ENCODE assay signal across 10 cellular contexts in genomic region chr12:45122776-45123380, GRCh38.
DNase-seq lines count a peak whose midpoint lies in the region; ATAC-seq and TF ChIP-seq lines count a peak whose summit lies in the region.
"Had no signal": no experiment of that assay in that cellular context is flagged by ENCODE, and none has a peak within 500 bp of the region (broad histone marks: within the 10 kb centered on the region; RNA-seq: fewer than 3 reads in every experiment).

No MANE protein-coding gene starts in this region.

- no peak overlapping the region for H3K27ac Mint-ChIP-seq in natural killer cell treated with Interleukin-12 subunit alpha and Interleukin-12 subunit beta and Interleukin-15 and Interleukin-18, amount 100 ng/mL, for 72 hours
- H3K27ac Mint-ChIP-seq: activated naive CD4-positive, alpha-beta T cell treated with anti-CD3 and anti-CD28 coated beads for 36 hours had no signal

- H3F3A ChIP-seq in smooth muscle cell (ENCODE audit: low read depth), result no peaks in the 10 kb centered on the region

- H3K36me3 ChIP-seq in smooth muscle cell (ENCODE audit: low read depth), result no peaks in the 10 kb centered on the region
- H3K36me3 ChIP-seq: upper lobe of left lung had no signal

- H3K27me3 ChIP-seq in smooth muscle cell (ENCODE audit: low read depth), result peaks cover 14% of the 10 kb centered on the region
- H3K27me3 ChIP-seq: upper lobe of left lung had no signal

- no peak overlapping the region for H3K27ac ChIP-seq in smooth muscle cell (ENCODE audit: low read depth)
- H3K27ac ChIP-seq: upper lobe of left lung had no signal

- H3K9me3 ChIP-seq in smooth muscle cell (replicated peaks; ENCODE audit: low read depth), result no peaks in the 10 kb centered on the region
- H3K9me3 ChIP-seq: upper lobe of left lung had no signal

- no peak overlapping the region for H2AFZ ChIP-seq in smooth muscle cell (ENCODE audit: low read depth)

- peak; percentile 45 to 49 for DNase-seq in SHP77 (lab: John Stamatoyannopoulos, UW)
- no peak for DNase-seq in SHP77 treated with DMSO at 0.1 percent for 48 hours (lab: John Stamatoyannopoulos, UW)
- DNase-seq in NCI-H774 (lab: John Stamatoyannopoulos, UW), result peak; percentile 24
- peak; percentile 6 for DNase-seq in epithelial cell of proximal tubule (ENCODE audit: low read depth)
- no peak for DNase-seq in smooth muscle cell (lab: John Stamatoyannopoulos, UW; ENCODE audit: unreplicated experiment)
- DNase-seq in NK-92 treated with Interleukin-12 subunit alpha and Interleukin-12 subunit beta, amount 100 ng/mL, for 24 hours (lab: John Stamatoyannopoulos, UW), result no peak
- no peak for DNase-seq in natural killer cell treated with Interleukin-12 subunit alpha and Interleukin-12 subunit beta and Interleukin-15 and Interleukin-18, amount 100 ng/mL, for 72 hours (ENCODE audit: low spot score)
- DNase-seq: activated naive CD4-positive, alpha-beta T cell treated with anti-CD3 and anti-CD28 coated beads for 36 hours; upper lobe of left lung had no signal

- H3K9ac ChIP-seq in smooth muscle cell (ENCODE audit: low read depth), result no peak overlapping the region

- H3K79me2 ChIP-seq in smooth muscle cell (ENCODE audit: low read depth), result no peaks in the 10 kb centered on the region

- no peaks in the 10 kb centered on the region for H3K36me3 Mint-ChIP-seq in natural killer cell treated with Interleukin-12 subunit alpha and Interleukin-12 subunit beta and Interleukin-15 and Interleukin-18, amount 100 ng/mL, for 72 hours

- no peaks in the 10 kb centered on the region for H4K20me1 ChIP-seq in smooth muscle cell (ENCODE audit: low read depth)

- no peak overlapping the region for H3K4me3 ChIP-seq in epithelial cell of proximal tubule (ENCODE audit: low read depth, low read length)
- no peak overlapping the region for H3K4me3 ChIP-seq in smooth muscle cell
- H3K4me3 ChIP-seq: upper lobe of left lung had no signal

- no peaks in the 10 kb centered on the region for H3K4me1 ChIP-seq in smooth muscle cell (ENCODE audit: low read depth)
- H3K4me1 ChIP-seq: upper lobe of left lung had no signal

- no peaks in the 10 kb centered on the region for H3K9me3 Mint-ChIP-seq in natural killer cell treated with Interleukin-12 subunit alpha and Interleukin-12 subunit beta and Interleukin-15 and Interleukin-18, amount 100 ng/mL, for 72 hours
- H3K9me3 Mint-ChIP-seq: activated naive CD4-positive, alpha-beta T cell treated with anti-CD3 and anti-CD28 coated beads for 36 hours had no signal

- H3K27me3 Mint-ChIP-seq in natural killer cell treated with Interleukin-12 subunit alpha and Interleukin-12 subunit beta and Interleukin-15 and Interleukin-18, amount 100 ng/mL, for 72 hours, result peaks cover 9 to 33% of the 10 kb centered on the region in 2 donors

- no peaks in the 10 kb centered on the region for H3K4me1 Mint-ChIP-seq in natural killer cell treated with Interleukin-12 subunit alpha and Interleukin-12 subunit beta and Interleukin-15 and Interleukin-18, amount 100 ng/mL, for 72 hours (ENCODE audit: low read depth in 2 of 2)

- 67% methylated on average over 6 of the region's 6 CpGs for WGBS in smooth muscle cell (ENCODE audit: low lambda C conversion rate)

- no peak overlapping the region for H3K4me2 ChIP-seq in smooth muscle cell

- TF ChIP-seq CTCF in epithelial cell of proximal tubule (conservative IDR thresholded peaks at IDR 0.05; ENCODE audit: low read depth, low read length), result peak; percentile 67
- TF ChIP-seq CTCF in smooth muscle cell (IDR thresholded peaks at IDR 0.05; ENCODE audit: borderline replicate concordance, insufficient read depth, poor library complexity, severe bottlenecking), result peak; percentile 38

- H3K4me3 Mint-ChIP-seq in natural killer cell treated with Interleukin-12 subunit alpha and Interleukin-12 subunit beta and Interleukin-15 and Interleukin-18, amount 100 ng/mL, for 72 hours, result no peak overlapping the region
- H3K4me3 Mint-ChIP-seq: activated naive CD4-positive, alpha-beta T cell treated with anti-CD3 and anti-CD28 coated beads for 36 hours had no signal

- no peak for ATAC-seq in GM21825 (IDR thresholded peaks at IDR 0.05; ENCODE audit: unreplicated experiment)
- ATAC-seq in natural killer cell treated with Interleukin-12 subunit alpha and Interleukin-12 subunit beta and Interleukin-15 and Interleukin-18, amount 100 ng/mL, for 72 hours, result no peak

Comparison
In these comparisons a context has a peak if more than half of its experiments do, and no peak if none do; other contexts are left out.
1. DNase-seq: peak in SHP77 (2 of 2), NCI-H774 (single experiment) and epithelial cell of proximal tubule (single experiment); none in SHP77 treated with DMSO at 0.1 percent for 48 hours (single experiment), smooth muscle cell (single experiment), NK-92 treated with Interleukin-12 subunit alpha and Interleukin-12 subunit beta, amount 100 ng/mL, for 24 hours (single experiment) and natural killer cell treated with Interleukin-12 subunit alpha and Interleukin-12 subunit beta and Interleukin-15 and Interleukin-18, amount 100 ng/mL, for 72 hours (single experiment).